Comparison of ENCODE assay signal across 9 cellular contexts in genomic region chr1:157994081-157994581, GRCh38. TPM values are rescaled to one million over a fixed set of nuclear protein-coding genes. Genes with fewer than 3 reads are reported as not detected.
A peak's percentile ranks its signal among the peaks of the same experiment; 100 is the strongest.
DNase-seq lines count a peak whose midpoint lies in the region; ATAC-seq and TF ChIP-seq lines count a peak whose summit lies in the region.
"Had no signal": no experiment of that assay in that cellular context is flagged by ENCODE, and none has a peak within 500 bp of the region (broad histone marks: within the 10 kb centered on the region; RNA-seq: fewer than 3 reads in every experiment).

No MANE protein-coding gene starts in this region.

- H3K9me3 Mint-ChIP-seq in chondrocyte (ENCODE audit: low read depth), result no peaks in the 10 kb centered on the region
- no peaks in the 10 kb centered on the region for H3K9me3 Mint-ChIP-seq in stimulated activated effector memory CD8-positive, alpha-beta T cell treated with anti-CD3 and anti-CD28 coated beads, Interleukin-12 subunit alpha, Interleukin-12 subunit beta, amount 100 ng/mL, for 72 hours

- TF ChIP-seq POLR2A in right lobe of liver (IDR thresholded peaks at IDR 0.05) (no peak), suprapubic skin (IDR thresholded peaks at IDR 0.05) (no peak)

- H3K27me3 Mint-ChIP-seq in chondrocyte (ENCODE audit: low read depth), result peaks cover 1% of the 10 kb centered on the region

- no peak for TF ChIP-seq EP300 in suprapubic skin (IDR thresholded peaks at IDR 0.05)

- peak; percentile 47 for TF ChIP-seq CTCF in chondrocyte (IDR thresholded peaks at IDR 0.05)
- TF ChIP-seq CTCF in right lobe of liver (IDR thresholded peaks at IDR 0.05), result no peak
- TF ChIP-seq CTCF in suprapubic skin (IDR thresholded peaks at IDR 0.05), result no peak

- 0% methylated on average over 7 of the region's 16 CpGs for WGBS in right lobe of liver (ENCODE audit: insufficient coverage, low coverage, low lambda C conversion rate, missing lambda C conversion rate)
- 1% methylated on average over 12 of the region's 16 CpGs for WGBS in suprapubic skin

- no peaks in the 10 kb centered on the region for H3K9me3 ChIP-seq in right lobe of liver
- H3K9me3 ChIP-seq in suprapubic skin, result no peaks in the 10 kb centered on the region

- H3K36me3 Mint-ChIP-seq in chondrocyte (ENCODE audit: low read depth), result no peaks in the 10 kb centered on the region
- H3K36me3 Mint-ChIP-seq in stimulated activated effector memory CD8-positive, alpha-beta T cell treated with anti-CD3 and anti-CD28 coated beads, Interleukin-12 subunit alpha, Interleukin-12 subunit beta, amount 100 ng/mL, for 72 hours, result no peaks in the 10 kb centered on the region

- H3K4me3 Mint-ChIP-seq in chondrocyte (ENCODE audit: unreplicated experiment), result peak overlapping the region; percentile 93
- no peak overlapping the region for H3K4me3 Mint-ChIP-seq in stimulated activated effector memory CD8-positive, alpha-beta T cell treated with anti-CD3 and anti-CD28 coated beads, Interleukin-12 subunit alpha, Interleukin-12 subunit beta, amount 100 ng/mL, for 72 hours

- peaks cover 65% of the 10 kb centered on the region for H3K4me1 Mint-ChIP-seq in chondrocyte (ENCODE audit: low read depth)
- H3K4me1 Mint-ChIP-seq in stimulated activated effector memory CD8-positive, alpha-beta T cell treated with anti-CD3 and anti-CD28 coated beads, Interleukin-12 subunit alpha, Interleukin-12 subunit beta, amount 100 ng/mL, for 72 hours, result peaks cover 7% of the 10 kb centered on the region

- peak overlapping the region; percentile 90 for H3K4me3 ChIP-seq in Jurkat, Clone E6-1 (ENCODE audit: low read length)
- peak overlapping the region; percentile 43 to 52 (median 44) for H3K4me3 ChIP-seq in right lobe of liver
- peak overlapping the region; percentile 87 for H3K4me3 ChIP-seq in suprapubic skin

- H3K27me3 ChIP-seq in right lobe of liver (peaks cover 0 to 3% of the 10 kb centered on the region in 2 donors), suprapubic skin (no peaks in the 10 kb centered on the region)

- peak overlapping the region; percentile 91 for H3K27ac Mint-ChIP-seq in chondrocyte (ENCODE audit: unreplicated experiment)
- no peak overlapping the region for H3K27ac Mint-ChIP-seq in stimulated activated effector memory CD8-positive, alpha-beta T cell treated with anti-CD3 and anti-CD28 coated beads, Interleukin-12 subunit alpha, Interleukin-12 subunit beta, amount 100 ng/mL, for 72 hours

- H3K36me3 ChIP-seq in right lobe of liver (no peaks in the 10 kb centered on the region), suprapubic skin (no peaks in the 10 kb centered on the region)

- H3K27ac ChIP-seq in right lobe of liver, result peak overlapping the region; percentile 46 to 77 (median 51)
- peak overlapping the region; percentile 92 for H3K27ac ChIP-seq in suprapubic skin

- intact Hi-C loops in right lobe of liver (cut with DNase I), result loop anchor here in 1 of 2 donors (5.0 to 10.0 kb wide), 2 partner anchors 93 to 121 kb away; no protein-coding TSS in a partner anchor

- ATAC-seq in right lobe of liver, result peak in 1 of 4 donors; percentile 8
- no peak for ATAC-seq in activated CD4-positive, CD25-positive, alpha-beta regulatory T cell treated with anti-CD3 and anti-CD28 coated beads, Interleukin-2, amount 50 U/mL, for 24 hours
- no peak for ATAC-seq in stimulated activated effector memory CD8-positive, alpha-beta T cell treated with anti-CD3 and anti-CD28 coated beads, Interleukin-12 subunit alpha, Interleukin-12 subunit beta, amount 100 ng/mL, for 72 hours

- peaks cover 0 to 6% (median 0%) of the 10 kb centered on the region in 4 donors for H3K4me1 ChIP-seq in right lobe of liver
- peaks cover 32% of the 10 kb centered on the region for H3K4me1 ChIP-seq in suprapubic skin

- DNase-seq in Jurkat, Clone E6-1 (ENCODE audit: low read depth, low spot score), result peak; percentile 39
- DNase-seq in chondrocyte (ENCODE audit: low spot score) (no peak), right lobe of liver (no peak), suprapubic skin (ENCODE audit: low spot score in 2 of 2) (peak in 1 of 2 donors; percentile 73), nucleus accumbens (lab: John Stamatoyannopoulos, UW) (no peak), cerebellum (ENCODE audit: low spot score) (no peak)
- no peak for DNase-seq in stimulated activated effector memory CD8-positive, alpha-beta T cell treated with anti-CD3 and anti-CD28 coated beads, Interleukin-12 subunit alpha, Interleukin-12 subunit beta, amount 100 ng/mL, for 72 hours (ENCODE audit: low spot score in 2 of 2)
- DNase-seq: NCI-H2171 treated with DMSO at 0.1 percent for 48 hours had no signal

RNA-seq across cellular contexts. Expression of gene KIRREL1, which starts 0.7 kb away (rescaled TPM):
- 11.9 TPM for polyA plus RNA-seq in Jurkat, Clone E6-1 (2012; ENCODE audit: insufficient read depth, insufficient read length)
- total RNA-seq in chondrocyte, result 159 to 166 TPM (median 165 TPM) in 3 replicates
- 1 to 10 TPM; 1.1 to 4.9 (median 2.9) TPM for total RNA-seq in right lobe of liver
- total RNA-seq in suprapubic skin, result 10 to 100 TPM; 12.5 to 18.9 (median 15.5) TPM
- 21.5 TPM for total RNA-seq in cerebellum
